In genomic region chr7:27283558-27283957, GRCh38 we compare ENCODE assay signal across 8 cellular contexts. TPM values are rescaled to one million over a fixed set of nuclear protein-coding genes. Genes with fewer than 3 reads are reported as not detected.
"Had no signal": no experiment of that assay in that cellular context is flagged by ENCODE, and none has a peak within 500 bp of the region (broad histone marks: within the 10 kb centered on the region; RNA-seq: fewer than 3 reads in every experiment).

No MANE protein-coding gene starts in this region.

- H3K4me3 Mint-ChIP-seq: IgD-negative memory B cell had no signal

- DNase-seq: IMR-90, KBM-7 had no signal

- H3K36me3 Mint-ChIP-seq: IgD-negative memory B cell had no signal

- H3K27ac ChIP-seq: HL-60 had no signal

- H3K27ac Mint-ChIP-seq: IgD-negative memory B cell had no signal

- H3K4me3 ChIP-seq: K562 had no signal

- H3K4me1 Mint-ChIP-seq: IgD-negative memory B cell had no signal

- ATAC-seq: HepG2, K562 had no signal

RNA-seq across cellular contexts. Expression of gene EVX1, which starts 41.0 kb away (rescaled TPM):
- total RNA-seq: HepG2, HT-29, HT1080, IMR-90, K562 had no signal
- polyA plus RNA-seq: HepG2, IgD-negative memory B cell, IMR-90, K562 had no signal
